Comparison of ENCODE assay signal across 14 cellular contexts in genomic region chr11:121337078-121337477, GRCh38. TPM values are rescaled to one million over a fixed set of nuclear protein-coding genes. Genes with fewer than 3 reads are reported as not detected.
DNase-seq lines count a peak whose midpoint lies in the region; ATAC-seq and TF ChIP-seq lines count a peak whose summit lies in the region.
"Had no signal": no experiment of that assay in that cellular context is flagged by ENCODE, and none has a peak within 500 bp of the region (broad histone marks: within the 10 kb centered on the region; RNA-seq: fewer than 3 reads in every experiment).

No MANE protein-coding gene starts in this region.

- H3K9me3 Mint-ChIP-seq in activated naive CD4-positive, alpha-beta T cell treated with anti-CD3 and anti-CD28 coated beads, Interleukin-2, amount 50 U/mL, for 72 hours: no peaks in the 10 kb centered on the region
- no peaks in the 10 kb centered on the region for H3K9me3 Mint-ChIP-seq in HFFc6
- H3K9me3 Mint-ChIP-seq: T-cell had no signal

- no peak for TF ChIP-seq CTCF in HFFc6 (IDR thresholded peaks at IDR 0.05)

- peaks cover 39% of the 10 kb centered on the region for H3K27me3 Mint-ChIP-seq in HFFc6 (ENCODE audit: insufficient read depth)
- H3K27me3 Mint-ChIP-seq: naive B cell, T-cell had no signal

- H3K36me3 Mint-ChIP-seq in activated naive CD4-positive, alpha-beta T cell treated with anti-CD3 and anti-CD28 coated beads, Interleukin-2, amount 50 U/mL, for 72 hours: no peaks in the 10 kb centered on the region
- no peaks in the 10 kb centered on the region for H3K36me3 Mint-ChIP-seq in HFFc6 (ENCODE audit: low read depth)
- H3K36me3 Mint-ChIP-seq: naive B cell, T-cell had no signal

- ATAC-seq in activated naive CD4-positive, alpha-beta T cell treated with anti-CD3 and anti-CD28 coated beads, Interleukin-2, amount 50 U/mL, for 72 hours: peak; percentile 69 to 84
- peak; percentile 41 for ATAC-seq in HG02588 (IDR thresholded peaks at IDR 0.05; ENCODE audit: unreplicated experiment)
- peak; percentile 47 for ATAC-seq in HG03442 (IDR thresholded peaks at IDR 0.05; ENCODE audit: unreplicated experiment)
- peak; percentile 57 for ATAC-seq in stimulated activated naive CD8-positive, alpha-beta T cell treated with anti-CD3 and anti-CD28 coated beads, Interleukin-15, Interleukin-2, amounts not matched to agents 100 U/mL and 50 U/mL, for 24 hours
- ATAC-seq: T-cell had no signal

- H3K4me3 Mint-ChIP-seq in HFFc6: no peak overlapping the region
- H3K4me3 Mint-ChIP-seq: T-cell had no signal

- H3K4me1 Mint-ChIP-seq in HFFc6 (ENCODE audit: low read depth): no peaks in the 10 kb centered on the region

- DNase-seq in activated naive CD4-positive, alpha-beta T cell treated with anti-CD3 and anti-CD28 coated beads, Interleukin-2, amount 50 U/mL, for 72 hours (ENCODE audit: low spot score in 2 of 2): peak in 1 of 2 donors; percentile 16
- DNase-seq in activated naive CD4-positive, alpha-beta T cell (lab: John Stamatoyannopoulos, UW): no peak
- no peak for DNase-seq in stimulated activated naive CD8-positive, alpha-beta T cell treated with anti-CD3 and anti-CD28 coated beads, Interleukin-15, Interleukin-2, amounts not matched to agents 100 U/mL and 50 U/mL, for 24 hours
- no peak for DNase-seq in NCI-H748 (lab: John Stamatoyannopoulos, UW; ENCODE audit: unreplicated experiment)
- no peak for DNase-seq in DMS153 treated with DMSO at 0.1 percent for 48 hours (lab: John Stamatoyannopoulos, UW; ENCODE audit: unreplicated experiment)
- DNase-seq in HFFc6: no peak
- DNase-seq: DMS153, heart left ventricle, naive B cell, NCI-H1930, T-cell, uterus had no signal

- H3K27ac Mint-ChIP-seq in activated naive CD4-positive, alpha-beta T cell treated with anti-CD3 and anti-CD28 coated beads, Interleukin-2, amount 50 U/mL, for 72 hours: no peak overlapping the region
- H3K27ac Mint-ChIP-seq in HFFc6: no peak overlapping the region
- H3K27ac Mint-ChIP-seq: T-cell had no signal

RNA-seq across cellular contexts. Expression of gene SC5D, which starts 44.5 kb away (rescaled TPM):
- 10 to 100 TPM; 19.5 to 37.2 TPM for total RNA-seq in activated naive CD4-positive, alpha-beta T cell treated with anti-CD3 and anti-CD28 coated beads, Interleukin-2, amount 50 U/mL, for 72 hours
- total RNA-seq in HFFc6 (2021; fragmentation: NEBNext Ultra II Directional; extraction: Animal tissue kit (Norgen Biotek cat#: 25700)): 10 to 100 TPM; 17.8 to 24.9 (median 22.8) TPM
